17 cellular contexts compared by ENCODE assay signal in genomic region chr3:188941103-188941502, GRCh38.
DNase-seq lines count a peak whose midpoint lies in the region; ATAC-seq and TF ChIP-seq lines count a peak whose summit lies in the region.
"Had no signal": no experiment of that assay in that cellular context is flagged by ENCODE, and none has a peak within 500 bp of the region (broad histone marks: within the 10 kb centered on the region; RNA-seq: fewer than 3 reads in every experiment).

No MANE protein-coding gene starts in this region.

- no peaks in the 10 kb centered on the region for H4K20me1 ChIP-seq in BLaER1 treated with 17β-estradiol and CSF1 and Interleukin-3, amounts not matched to agents 10 nM and 100 nM
- H4K20me1 ChIP-seq in OCI-LY3 (ENCODE audit: insufficient read depth, low read length): no peaks in the 10 kb centered on the region
- no peaks in the 10 kb centered on the region for H4K20me1 ChIP-seq in SK-N-SH (ENCODE audit: insufficient read depth)

- H3K4me2 ChIP-seq in BLaER1 treated with 17β-estradiol and CSF1 and Interleukin-3, amounts not matched to agents 10 nM and 100 nM: peak overlapping the region; percentile 32 to 87 (median 73)
- peak overlapping the region; percentile 46 for H3K4me2 ChIP-seq in OCI-LY3 (ENCODE audit: low read length)
- H3K4me2 ChIP-seq in SK-N-SH: no peak overlapping the region

- no peaks in the 10 kb centered on the region for H3K79me2 ChIP-seq in OCI-LY3 (ENCODE audit: low read length)
- no peaks in the 10 kb centered on the region for H3K79me2 ChIP-seq in SK-N-SH (ENCODE audit: insufficient read depth)

- no peak for TF ChIP-seq RAD21 in SK-N-SH (IDR thresholded peaks at IDR 0.05; ENCODE audit: low read length)

- no peak overlapping the region for H3K4me3 ChIP-seq in BLaER1 treated with 17β-estradiol and CSF1 and Interleukin-3, amounts not matched to agents 10 nM and 100 nM
- H3K4me3 ChIP-seq in OCI-LY3 (ENCODE audit: low read length) (no peak overlapping the region), heart left ventricle (no peak overlapping the region), spleen (no peak overlapping the region), SK-N-SH (ENCODE audit: low read depth in 2 of 2, low read length in 1 of 2) (no peak overlapping the region)

- H2AFZ ChIP-seq in OCI-LY3 (ENCODE audit: low read depth, low read length): no peak overlapping the region
- H2AFZ ChIP-seq in SK-N-SH (ENCODE audit: low read depth): no peak overlapping the region

- no peak for TF ChIP-seq POLR2A in heart left ventricle (IDR thresholded peaks at IDR 0.05)
- no peak for TF ChIP-seq POLR2A in spleen (IDR thresholded peaks at IDR 0.05)

- POLR2A ChIA-PET in SK-N-SH (lab: Yijun Ruan, JAX): no interaction called here

- H3K4me1 ChIP-seq in BLaER1 treated with 17β-estradiol and CSF1 and Interleukin-3, amounts not matched to agents 10 nM and 100 nM: peaks cover 13 to 100% (median 39%) of the 10 kb centered on the region in 10 experiments
- H3K4me1 ChIP-seq in OCI-LY3 (ENCODE audit: low read length) (peaks cover 44% of the 10 kb centered on the region), heart left ventricle (peaks cover 0 to 67% (median 5%) of the 10 kb centered on the region in 12 donors), spleen (peaks cover 0 to 48% (median 15%) of the 10 kb centered on the region in 6 donors), SK-N-SH (ENCODE audit: control insufficient read depth in 1 of 2, insufficient read depth in 2 of 2, low read depth in 1 of 2, low read length in 1 of 2) (no peaks in the 10 kb centered on the region; a peak in 1 of 4 replicates)

- ATAC-seq in heart left ventricle (peak in 3 of 4 donors; percentile 33 to 65 (median 50)), GM21619 (IDR thresholded peaks at IDR 0.05; ENCODE audit: unreplicated experiment) (no peak)
- ATAC-seq: activated naive CD8-positive, alpha-beta T cell treated with anti-CD3 and anti-CD28 coated beads, Interleukin-2, amount 50 U/mL, for 24 hours; T-cell had no signal

- intact Hi-C loops in heart left ventricle (cut with DNase I): loop anchor here in 4 of 10 donors (10.0 kb wide), 4 partner anchors 166 to 676 kb away; no protein-coding TSS in a partner anchor
- intact Hi-C loops in spleen (cut with DNase I; ENCODE audit: low total_unique reads): no loop called here

- DNase-seq in heart left ventricle (peak in 2 of 5 donors; percentile 33 to 51), spleen (no peak), NCI-H345 (lab: John Stamatoyannopoulos, UW) (no peak), SK-N-SH (no peak), cerebellar nuclear complex (lab: John Stamatoyannopoulos, UW) (no peak)
- DNase-seq: activated CD4-positive, alpha-beta T cell treated with anti-CD3 and anti-CD28 coated beads for 4 hours; activated naive CD8-positive, alpha-beta T cell treated with anti-CD3 and anti-CD28 coated beads, Interleukin-2, amount 50 U/mL, for 24 hours; activated T-cell treated with anti-CD3 and anti-CD28 coated beads, Interleukin-2, amount 50 U/mL, for 1 hour; DMS 273 treated with DMSO at 0.1 percent for 48 hours; left cardiac atrium; retina; stimulated activated CD4-positive, alpha-beta T cell treated with anti-CD3 and anti-CD28 coated beads, Interleukin-4, amount 100 ng/mL, for 4 hours; stimulated activated naive CD4-positive, alpha-beta T cell treated with Interleukin-2 at 50 U/mL for 16 hours had no signal

- no peaks in the 10 kb centered on the region for H3F3A ChIP-seq in SK-N-SH (replicated peaks; ENCODE audit: insufficient read depth)

- no peaks in the 10 kb centered on the region for H3K27me3 ChIP-seq in BLaER1 treated with 17β-estradiol and CSF1 and Interleukin-3, amounts not matched to agents 10 nM and 100 nM
- H3K27me3 ChIP-seq in OCI-LY3 (ENCODE audit: low read depth, low read length) (no peaks in the 10 kb centered on the region), heart left ventricle (no peaks in the 10 kb centered on the region), spleen (replicated peaks in 1 of 7) (no peaks in the 10 kb centered on the region), SK-N-SH (ENCODE audit: insufficient read depth) (no peaks in the 10 kb centered on the region)

- TF ChIP-seq EP300 in SK-N-SH (IDR thresholded peaks at IDR 0.05; ENCODE audit: borderline replicate concordance in 1 of 2, low read depth in 1 of 2, low read length in 1 of 2): no peak

- peak overlapping the region; percentile 40 to 97 (median 77) for H3K27ac ChIP-seq in BLaER1 treated with 17β-estradiol and CSF1 and Interleukin-3, amounts not matched to agents 10 nM and 100 nM
- H3K27ac ChIP-seq in OCI-LY3 (ENCODE audit: low read length) (peak overlapping the region; percentile 44), heart left ventricle (peak overlapping the region in 8 of 12 donors; percentile 7 to 81 (median 42)), spleen (peak overlapping the region in 7 of 8 donors; percentile 32 to 74 (median 61)), SK-N-SH (ENCODE audit: low read depth in 2 of 2, low read length in 1 of 2) (no peak overlapping the region)

- H3K9me3 ChIP-seq in BLaER1 treated with 17β-estradiol and CSF1 and Interleukin-3, amounts not matched to agents 10 nM and 100 nM (replicated peaks in 1 of 11): peaks cover 0 to 38% (median 0%) of the 10 kb centered on the region in 11 experiments; a peak in 9 of 22 replicates
- H3K9me3 ChIP-seq in OCI-LY3 (ENCODE audit: insufficient read depth, low read length): peaks cover 4% of the 10 kb centered on the region; the same call in 1 of the 2 replicates
- H3K9me3 ChIP-seq in heart left ventricle: no peaks in the 10 kb centered on the region
- no peaks in the 10 kb centered on the region for H3K9me3 ChIP-seq in spleen
- no peaks in the 10 kb centered on the region for H3K9me3 ChIP-seq in SK-N-SH

- CTCF ChIA-PET in SK-N-SH (lab: Yijun Ruan, JAX): interaction anchor here (2.1 kb wide), 1 partner anchor 13 kb away, joined by 5 read pairs; no protein-coding TSS in a partner anchor

- peaks cover 0 to 7% (median 0%) of the 10 kb centered on the region in 11 experiments; a peak in 2 of 22 replicates for H3K36me3 ChIP-seq in BLaER1 treated with 17β-estradiol and CSF1 and Interleukin-3, amounts not matched to agents 10 nM and 100 nM
- peaks cover 39% of the 10 kb centered on the region for H3K36me3 ChIP-seq in OCI-LY3 (replicated peaks; ENCODE audit: low read depth, low read length)
- no peaks in the 10 kb centered on the region for H3K36me3 ChIP-seq in heart left ventricle
- no peaks in the 10 kb centered on the region for H3K36me3 ChIP-seq in spleen
- no peaks in the 10 kb centered on the region for H3K36me3 ChIP-seq in SK-N-SH (replicated peaks in 1 of 2; ENCODE audit: control insufficient read depth in 1 of 2, insufficient read depth in 2 of 2, low read length in 1 of 2)

- no peaks in the 10 kb centered on the region for H3K9me2 ChIP-seq in SK-N-SH

- 91 to 98% (median 93%) methylated on average over 3 of the region's 3 CpGs for WGBS in heart left ventricle, 4 donors
- 41 to 62% (median 45%) methylated on average over 3 of the region's 3 CpGs for WGBS in spleen, 5 donors
- WGBS in SK-N-SH (ENCODE audit: low lambda C conversion rate): 64% methylated on average over 3 of the region's 3 CpGs

- H3K9ac ChIP-seq in BLaER1 treated with 17β-estradiol and CSF1 and Interleukin-3, amounts not matched to agents 10 nM and 100 nM: peak overlapping the region in 8 of 11 experiments; percentile 33 to 78 (median 69); a peak in 13 of 22 replicates
- H3K9ac ChIP-seq in OCI-LY3 (ENCODE audit: low read length): peak overlapping the region; percentile 8; the same call in 1 of the 2 replicates
- H3K9ac ChIP-seq in SK-N-SH: no peak overlapping the region

- TF ChIP-seq CTCF in OCI-LY3 (IDR thresholded peaks at IDR 0.05; ENCODE audit: low read depth, low read length) (no peak), heart left ventricle (IDR thresholded peaks at IDR 0.05) (no peak), spleen (IDR thresholded peaks at IDR 0.05 in 8 of 11, conservative IDR thresholded peaks at IDR 0.05 in 3 of 11) (no peak), SK-N-SH (IDR thresholded peaks at IDR 0.05) (no peak)

TF ChIP-seq in SK-N-SH, 30 proteins besides CTCF, POLR2A, EP300 and RAD21 (continues in another document):
- TF ChIP-seq FOXJ3 (CRISPR knock-in tag; IDR thresholded peaks at IDR 0.05): no peak
- TF ChIP-seq FOSL2 (IDR thresholded peaks at IDR 0.05; ENCODE audit: borderline replicate concordance, low read depth): no peak
- TF ChIP-seq TCF12 (IDR thresholded peaks at IDR 0.05): no peak
- TF ChIP-seq, protein P1, sequence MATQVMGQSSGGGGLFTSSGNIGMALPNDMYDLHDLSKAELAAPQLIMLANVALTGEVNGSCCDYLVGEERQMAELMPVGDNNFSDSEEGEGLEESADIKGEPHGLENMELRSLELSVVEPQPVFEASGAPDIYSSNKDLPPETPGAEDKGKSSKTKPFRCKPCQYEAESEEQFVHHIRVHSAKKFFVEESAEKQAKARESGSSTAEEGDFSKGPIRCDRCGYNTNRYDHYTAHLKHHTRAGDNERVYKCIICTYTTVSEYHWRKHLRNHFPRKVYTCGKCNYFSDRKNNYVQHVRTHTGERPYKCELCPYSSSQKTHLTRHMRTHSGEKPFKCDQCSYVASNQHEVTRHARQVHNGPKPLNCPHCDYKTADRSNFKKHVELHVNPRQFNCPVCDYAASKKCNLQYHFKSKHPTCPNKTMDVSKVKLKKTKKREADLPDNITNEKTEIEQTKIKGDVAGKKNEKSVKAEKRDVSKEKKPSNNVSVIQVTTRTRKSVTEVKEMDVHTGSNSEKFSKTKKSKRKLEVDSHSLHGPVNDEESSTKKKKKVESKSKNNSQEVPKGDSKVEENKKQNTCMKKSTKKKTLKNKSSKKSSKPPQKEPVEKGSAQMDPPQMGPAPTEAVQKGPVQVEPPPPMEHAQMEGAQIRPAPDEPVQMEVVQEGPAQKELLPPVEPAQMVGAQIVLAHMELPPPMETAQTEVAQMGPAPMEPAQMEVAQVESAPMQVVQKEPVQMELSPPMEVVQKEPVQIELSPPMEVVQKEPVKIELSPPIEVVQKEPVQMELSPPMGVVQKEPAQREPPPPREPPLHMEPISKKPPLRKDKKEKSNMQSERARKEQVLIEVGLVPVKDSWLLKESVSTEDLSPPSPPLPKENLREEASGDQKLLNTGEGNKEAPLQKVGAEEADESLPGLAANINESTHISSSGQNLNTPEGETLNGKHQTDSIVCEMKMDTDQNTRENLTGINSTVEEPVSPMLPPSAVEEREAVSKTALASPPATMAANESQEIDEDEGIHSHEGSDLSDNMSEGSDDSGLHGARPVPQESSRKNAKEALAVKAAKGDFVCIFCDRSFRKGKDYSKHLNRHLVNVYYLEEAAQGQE (IDR thresholded peaks at IDR 0.05; ENCODE audit: low read depth, low read length): no peak
- TF ChIP-seq YY1 (IDR thresholded peaks at IDR 0.05; ENCODE audit: low read depth): no peak
- no peak for TF ChIP-seq MEF2A (IDR thresholded peaks at IDR 0.05; ENCODE audit: borderline replicate concordance, low read depth)
- TF ChIP-seq RXRA (IDR thresholded peaks at IDR 0.05; ENCODE audit: borderline replicate concordance, low read depth): no peak
- no peak for TF ChIP-seq TEAD4 (IDR thresholded peaks at IDR 0.05; ENCODE audit: borderline replicate concordance, insufficient read depth)
- TF ChIP-seq SIN3A (IDR thresholded peaks at IDR 0.05; ENCODE audit: borderline replicate concordance, low read depth, low read length): no peak
- no peak for TF ChIP-seq GABPA (IDR thresholded peaks at IDR 0.05; ENCODE audit: low read depth)

Comparison
In these comparisons a context has a peak if more than half of its experiments do, and no peak if none do; other contexts are left out.
1. H3K27ac ChIP-seq: peak in BLaER1 treated with 17β-estradiol and CSF1 and Interleukin-3, amounts not matched to agents 10 nM and 100 nM (11 of 11), OCI-LY3 (single experiment), heart left ventricle (8 of 12) and spleen (7 of 8); none in SK-N-SH (0 of 2).